ENCODE assay signal across 7 cellular contexts in genomic region chr7:72605863-72606431, GRCh38.
DNase-seq lines count a peak whose midpoint lies in the region; ATAC-seq and TF ChIP-seq lines count a peak whose summit lies in the region.
"Not testable (repeated sequence)": the region's sequence is repeated elsewhere in the genome, so short reads cannot be mapped to it uniquely, and the experiment has no call there.

No MANE protein-coding gene starts in this region.

- H3K27ac Mint-ChIP-seq in nephron progenitor cell: peak overlapping the region; percentile 63

- H3K4me1 ChIP-seq in cardiac muscle cell (ENCODE audit: low read depth); heart left ventricle; heart right ventricle: not testable (repeated sequence)

- H3K9me3 ChIP-seq in cardiac muscle cell (ENCODE audit: low read depth); heart left ventricle; heart right ventricle: not testable (repeated sequence)

- not testable (repeated sequence) for H3K4me1 Mint-ChIP-seq in nephron progenitor cell

- H3K4me3 Mint-ChIP-seq in nephron progenitor cell: not testable (repeated sequence)

- not testable (repeated sequence) for H3K4me3 ChIP-seq in cardiac muscle cell, heart left ventricle, heart right ventricle

- peak overlapping the region; percentile 65 for H3K27ac ChIP-seq in cardiac muscle cell
- not testable (repeated sequence) for H3K27ac ChIP-seq in heart left ventricle, heart right ventricle

- intact Hi-C loops in Right ventricle myocardium superior (cut with DNase I); heart left ventricle (cut with DNase I); heart right ventricle (cut with DNase I); left cardiac atrium (cut with DNase I); left ventricle myocardium superior (cut with micrococcal nuclease): not testable (repeated sequence)

- not testable (repeated sequence) for TF ChIP-seq POLR2A in heart left ventricle (IDR thresholded peaks at IDR 0.05)

- H3K9me3 Mint-ChIP-seq in nephron progenitor cell: not testable (repeated sequence)

- WGBS in heart left ventricle, 4 donors: 58 to 64% (median 60%) methylated on average over 6 to 7 of the region's 7 CpGs
- 63 to 68% methylated on average over 7 of the region's 7 CpGs for WGBS in heart right ventricle, 2 donors

- not testable (repeated sequence) for H3K27me3 ChIP-seq in cardiac muscle cell, heart left ventricle, heart right ventricle

- H3K27me3 Mint-ChIP-seq in nephron progenitor cell (ENCODE audit: low read depth, poor library complexity): not testable (repeated sequence)

- H3K36me3 ChIP-seq in cardiac muscle cell, heart left ventricle, heart right ventricle: not testable (repeated sequence)

- peaks cover 55% of the 10 kb centered on the region for H3K36me3 Mint-ChIP-seq in nephron progenitor cell (ENCODE audit: low read depth)

- not testable (repeated sequence) for DNase-seq in Right ventricle myocardium superior, heart right ventricle, left cardiac atrium, left ventricle myocardium superior, nephron progenitor cell
- DNase-seq in cardiac muscle cell (ENCODE audit: low read depth in 1 of 2, low spot score in 1 of 2): peak in 1 of 2 donors; percentile 16
- peak in 1 of 5 donors; percentile 31 for DNase-seq in heart left ventricle

- ATAC-seq in Right ventricle myocardium superior (ENCODE audit: poor library complexity): peak; percentile 66
- peak in 3 of 4 donors; percentile 28 to 71 (median 64) for ATAC-seq in heart left ventricle
- peak in 5 of 8 donors; percentile 33 to 63 (median 42) for ATAC-seq in heart right ventricle
- peak; percentile 23 to 67 for ATAC-seq in left cardiac atrium
- ATAC-seq in left ventricle myocardium superior: peak; percentile 74

- TF ChIP-seq CTCF in cardiac muscle cell (IDR thresholded peaks at IDR 0.05; ENCODE audit: low read depth, low read length); heart left ventricle (IDR thresholded peaks at IDR 0.05); heart right ventricle (IDR thresholded peaks at IDR 0.05); nephron progenitor cell (IDR thresholded peaks at IDR 0.05): not testable (repeated sequence)
